Comparison of ENCODE assay signal across 1 cellular context in the genomic region with DNA sequence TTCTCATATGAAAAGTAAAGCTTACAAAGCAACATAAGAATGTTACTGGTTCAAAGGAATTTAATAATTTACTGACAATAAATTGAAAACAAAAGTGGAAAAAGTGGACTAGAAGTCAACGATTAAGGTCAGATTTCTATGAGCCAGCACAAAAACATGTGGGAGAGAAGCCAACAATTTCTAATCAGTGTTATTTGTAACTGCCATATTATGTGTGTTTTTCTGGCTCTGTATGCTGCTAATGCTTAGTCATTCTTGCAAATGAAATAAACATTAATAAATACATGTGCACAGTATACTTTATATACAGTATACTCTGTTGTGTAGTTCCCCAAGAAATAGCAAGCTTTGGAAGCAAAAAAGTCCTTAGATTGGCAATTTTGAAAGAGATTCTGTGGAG.
TF ChIP-seq lines count a peak whose summit lies in the region.

No MANE protein-coding gene starts in this region.

TF ChIP-seq in SK-N-SH, 30 proteins besides CTCF, POLR2A, EP300 and RAD21 (continued from another document):
- TF ChIP-seq FOSL2 (IDR thresholded peaks at IDR 0.05; ENCODE audit: borderline replicate concordance, low read depth) (no peak), NFIC (IDR thresholded peaks at IDR 0.05; ENCODE audit: borderline replicate concordance) (peak; percentile 23; the same call in 1 of the 2 replicates), FOXM1 (IDR thresholded peaks at IDR 0.05; ENCODE audit: low read depth) (no peak), GABPA (IDR thresholded peaks at IDR 0.05; ENCODE audit: low read depth) (no peak), MXI1 (IDR thresholded peaks at IDR 0.05; ENCODE audit: low read depth, low read length) (no peak), TCF12 (IDR thresholded peaks at IDR 0.05) (no peak)
- TF ChIP-seq, protein P1, sequence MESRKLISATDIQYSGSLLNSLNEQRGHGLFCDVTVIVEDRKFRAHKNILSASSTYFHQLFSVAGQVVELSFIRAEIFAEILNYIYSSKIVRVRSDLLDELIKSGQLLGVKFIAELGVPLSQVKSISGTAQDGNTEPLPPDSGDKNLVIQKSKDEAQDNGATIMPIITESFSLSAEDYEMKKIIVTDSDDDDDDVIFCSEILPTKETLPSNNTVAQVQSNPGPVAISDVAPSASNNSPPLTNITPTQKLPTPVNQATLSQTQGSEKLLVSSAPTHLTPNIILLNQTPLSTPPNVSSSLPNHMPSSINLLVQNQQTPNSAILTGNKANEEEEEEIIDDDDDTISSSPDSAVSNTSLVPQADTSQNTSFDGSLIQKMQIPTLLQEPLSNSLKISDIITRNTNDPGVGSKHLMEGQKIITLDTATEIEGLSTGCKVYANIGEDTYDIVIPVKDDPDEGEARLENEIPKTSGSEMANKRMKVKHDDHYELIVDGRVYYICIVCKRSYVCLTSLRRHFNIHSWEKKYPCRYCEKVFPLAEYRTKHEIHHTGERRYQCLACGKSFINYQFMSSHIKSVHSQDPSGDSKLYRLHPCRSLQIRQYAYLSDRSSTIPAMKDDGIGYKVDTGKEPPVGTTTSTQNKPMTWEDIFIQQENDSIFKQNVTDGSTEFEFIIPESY (IDR thresholded peaks at IDR 0.05; ENCODE audit: borderline replicate concordance, low read depth) = no peak
TF ChIP-seq in SK-N-SH: peak in this region for 2.
